ENCODE assay signal across 27 cellular contexts in the genomic region with DNA sequence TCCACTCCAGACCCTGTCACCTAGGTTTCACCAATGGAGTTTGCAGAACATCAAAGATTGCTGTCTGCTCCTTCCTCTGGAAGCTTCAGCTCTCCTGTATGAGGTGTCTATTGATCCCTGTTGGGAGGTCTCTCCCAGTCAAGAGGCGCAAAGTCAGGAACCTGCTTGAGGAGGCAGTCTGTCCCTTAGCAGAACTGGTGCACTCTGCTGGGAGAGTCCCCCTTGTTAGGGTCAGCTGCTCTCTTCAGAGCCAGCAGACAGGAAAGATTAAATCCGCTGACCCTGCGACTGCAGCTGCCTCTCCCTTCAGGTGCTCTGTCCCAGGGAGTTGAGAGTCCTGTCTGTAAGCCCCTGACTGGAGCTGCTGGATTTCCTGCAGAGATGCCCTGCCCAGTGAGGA.
"Had no signal": no experiment of that assay in that cellular context is flagged by ENCODE, and none has a peak within 500 bp of the region (broad histone marks: within the 10 kb centered on the region; RNA-seq: fewer than 3 reads in every experiment).

No MANE protein-coding gene starts in this region.

- H3K4me3 Mint-ChIP-seq: mesothelial cell of epicardium, naive B cell had no signal

- H3K9me3 ChIP-seq: gastrocnemius medialis, lower lobe of right lung had no signal

- H3K4me1 Mint-ChIP-seq: mesothelial cell of epicardium, naive B cell had no signal

- H3K27ac Mint-ChIP-seq: mesothelial cell of epicardium had no signal

- DNase-seq: dermis blood vessel endothelial cell; dorsolateral prefrontal cortex; effector CD8-positive, alpha-beta T cell; erythroblast; esophagus squamous epithelium; foreskin fibroblast; foreskin melanocyte; gastrocnemius medialis; glutamatergic neuron; head of caudate nucleus; heart right ventricle; hippocampal formation; left cardiac atrium; left lung; left ventricle myocardium superior; lower lobe of right lung; mesenchymal stem cell; mucosa of descending colon; naive B cell had no signal

- ATAC-seq: esophagus mucosa, gastrocnemius medialis, left cardiac atrium, left lung, left ventricle myocardium superior, lower lobe of right lung, mucosa of descending colon had no signal

- FAIRE-seq: colon, endometrium, islet of Langerhans, keratinocyte had no signal

- H3K27me3 ChIP-seq: dorsolateral prefrontal cortex, esophagus squamous epithelium, gastrocnemius medialis, heart right ventricle, left lung had no signal

- H3K4me3 ChIP-seq: coronary artery, dorsolateral prefrontal cortex, esophagus squamous epithelium, gastrocnemius medialis, heart right ventricle, left lung, lower lobe of right lung, mucosa of descending colon had no signal

- H3K36me3 ChIP-seq: esophagus squamous epithelium, gastrocnemius medialis, left lung, lower lobe of right lung had no signal

- H3K4me1 ChIP-seq: esophagus squamous epithelium, gastrocnemius medialis, left lung, lower lobe of right lung had no signal

- H3K27ac ChIP-seq: coronary artery, dorsolateral prefrontal cortex, epithelial cell of prostate, esophagus squamous epithelium, gastrocnemius medialis, heart right ventricle, left lung, lower lobe of right lung had no signal
